In the genomic region with DNA sequence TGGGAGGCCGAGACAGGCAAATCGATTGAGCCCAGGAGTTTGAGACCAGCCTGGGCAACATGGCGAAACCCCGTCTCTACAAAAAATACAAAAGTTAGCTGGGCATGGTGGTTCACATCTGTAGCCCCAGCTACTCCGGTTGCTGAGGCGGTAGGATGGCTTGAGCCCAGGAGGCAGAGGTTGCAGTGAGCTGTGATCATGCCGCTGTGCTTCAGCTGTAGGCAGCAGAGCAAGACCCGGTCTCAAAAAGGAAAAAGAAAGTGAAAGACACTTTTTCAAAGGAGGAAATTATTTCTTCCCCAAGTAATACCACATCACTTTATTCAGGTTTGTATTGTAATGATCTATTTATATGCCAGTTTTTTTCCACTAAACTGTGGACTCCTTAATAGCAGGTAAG, we compare ENCODE assay signal across 8 cellular contexts.
DNase-seq lines count a peak whose midpoint lies in the region; ATAC-seq and TF ChIP-seq lines count a peak whose summit lies in the region.

No MANE protein-coding gene starts in this region.

- DNase-seq in ACHN (peak; percentile 39), GM20000 (ENCODE audit: low spot score) (peak; percentile 18), COR-L47 (lab: John Stamatoyannopoulos, UW) (no peak), NCI-H1436 (lab: John Stamatoyannopoulos, UW) (no peak), AG20443 (ENCODE audit: low spot score) (no peak)
- peak; percentile 40 to 48 for DNase-seq in activated T-cell treated with anti-CD3 and anti-CD28 coated beads, Interleukin-2, amount 50 U/mL, for 48 hours
- peak; percentile 1 for DNase-seq in stimulated activated CD8-positive, alpha-beta memory T cell treated with anti-CD3 and anti-CD28 coated beads, Interleukin-4, amount 100 ng/mL, for 24 hours (ENCODE audit: low read depth)

- TF ChIP-seq CTCF in GM20000 (IDR thresholded peaks at IDR 0.05; ENCODE audit: extremely low read depth, missing control alignments): no peak

- ATAC-seq in HG03521 (IDR thresholded peaks at IDR 0.05; ENCODE audit: unreplicated experiment): peak; percentile 83

- in situ Hi-C loops in ACHN (cut with HindIII; ENCODE audit: low pct_ligation_motif_present, low pct_unique_long_range_greater_than_20kb, low sequenced_read_pairs): no loop called here

Comparison
In these comparisons a context has a peak if more than half of its experiments do, and no peak if none do; other contexts are left out.
1. DNase-seq: peak in ACHN (single experiment), GM20000 (single experiment), activated T-cell treated with anti-CD3 and anti-CD28 coated beads, Interleukin-2, amount 50 U/mL, for 48 hours (2 of 2) and stimulated activated CD8-positive, alpha-beta memory T cell treated with anti-CD3 and anti-CD28 coated beads, Interleukin-4, amount 100 ng/mL, for 24 hours (single experiment); none in COR-L47 (single experiment), NCI-H1436 (single experiment) and AG20443 (single experiment).